11 cellular contexts compared by ENCODE assay signal in genomic region chr13:30742896-30743295, GRCh38. TPM values are rescaled to one million over a fixed set of nuclear protein-coding genes. Genes with fewer than 3 reads are reported as not detected.
A peak's percentile ranks its signal among the peaks of the same experiment; 100 is the strongest.
DNase-seq lines count a peak whose midpoint lies in the region; ATAC-seq, FAIRE-seq and TF ChIP-seq lines count a peak whose summit lies in the region.
"Had no signal": no experiment of that assay in that cellular context is flagged by ENCODE, and none has a peak within 500 bp of the region (broad histone marks: within the 10 kb centered on the region; RNA-seq: fewer than 3 reads in every experiment).

No MANE protein-coding gene starts in this region.

- DNase-seq in chondrocyte (ENCODE audit: low spot score) (no peak), osteocyte (ENCODE audit: extremely low spot score, unreplicated experiment) (no peak), kidney glomerular epithelial cell (lab: John Stamatoyannopoulos, UW) (no peak), AG08396 (ENCODE audit: low spot score) (no peak), pancreas (no peak)
- DNase-seq: naive B cell, NCI-H446 had no signal

- H3K27ac ChIP-seq in BLaER1 treated with 17β-estradiol and CSF1 and Interleukin-3, amounts not matched to agents 10 nM and 100 nM: peak overlapping the region in 10 of 11 experiments; percentile 43 to 77 (median 66); a peak in 19 of 22 replicates
- H3K27ac ChIP-seq in OCI-LY3 (ENCODE audit: low read length) (no peak overlapping the region), pancreas (no peak overlapping the region)

- no peak for FAIRE-seq in pancreas (lab: Jason Lieb, UNC)

- no peak for TF ChIP-seq CTCF in OCI-LY3 (IDR thresholded peaks at IDR 0.05; ENCODE audit: low read depth, low read length)
- no peak for TF ChIP-seq CTCF in chondrocyte (IDR thresholded peaks at IDR 0.05)
- no peak for TF ChIP-seq CTCF in osteocyte (IDR thresholded peaks at IDR 0.05)
- no peak for TF ChIP-seq CTCF in pancreas (IDR thresholded peaks at IDR 0.05)

- H2AFZ ChIP-seq in OCI-LY3 (ENCODE audit: low read depth, low read length): no peak overlapping the region

- no peak overlapping the region for H3K4me3 Mint-ChIP-seq in chondrocyte (ENCODE audit: unreplicated experiment)
- H3K4me3 Mint-ChIP-seq in osteocyte (ENCODE audit: unreplicated experiment): no peak overlapping the region

- intact Hi-C loops in pancreas (cut with DNase I): no loop called here

- peaks cover 0 to 8% (median 0%) of the 10 kb centered on the region in 11 experiments; a peak in 1 of 22 replicates for H3K9me3 ChIP-seq in BLaER1 treated with 17β-estradiol and CSF1 and Interleukin-3, amounts not matched to agents 10 nM and 100 nM (replicated peaks in 1 of 11)
- H3K9me3 ChIP-seq in OCI-LY3 (ENCODE audit: insufficient read depth, low read length): no peaks in the 10 kb centered on the region
- no peaks in the 10 kb centered on the region for H3K9me3 ChIP-seq in pancreas

- peaks cover 53 to 95% (median 84%) of the 10 kb centered on the region in 10 experiments for H3K4me1 ChIP-seq in BLaER1 treated with 17β-estradiol and CSF1 and Interleukin-3, amounts not matched to agents 10 nM and 100 nM
- H3K4me1 ChIP-seq in OCI-LY3 (ENCODE audit: low read length): peaks cover 78% of the 10 kb centered on the region
- peaks cover 0 to 14% (median 0%) of the 10 kb centered on the region in 3 donors for H3K4me1 ChIP-seq in pancreas

- H3K36me3 Mint-ChIP-seq in chondrocyte (ENCODE audit: low read depth) (no peaks in the 10 kb centered on the region), osteocyte (ENCODE audit: unreplicated experiment) (no peaks in the 10 kb centered on the region)

- peak overlapping the region in 10 of 11 experiments; percentile 67 to 99 (median 88); a peak in 20 of 22 replicates for H3K4me2 ChIP-seq in BLaER1 treated with 17β-estradiol and CSF1 and Interleukin-3, amounts not matched to agents 10 nM and 100 nM
- peak overlapping the region; percentile 76 for H3K4me2 ChIP-seq in OCI-LY3 (ENCODE audit: low read length)

- H3K36me3 ChIP-seq in BLaER1 treated with 17β-estradiol and CSF1 and Interleukin-3, amounts not matched to agents 10 nM and 100 nM: peaks cover 0 to 99% (median 91%) of the 10 kb centered on the region in 11 experiments; a peak in 20 of 22 replicates
- peaks cover 3% of the 10 kb centered on the region for H3K36me3 ChIP-seq in OCI-LY3 (replicated peaks; ENCODE audit: low read depth, low read length)
- no peaks in the 10 kb centered on the region for H3K36me3 ChIP-seq in pancreas

- peaks cover 0 to 98% (median 85%) of the 10 kb centered on the region in 11 experiments; a peak in 16 of 22 replicates for H4K20me1 ChIP-seq in BLaER1 treated with 17β-estradiol and CSF1 and Interleukin-3, amounts not matched to agents 10 nM and 100 nM
- H4K20me1 ChIP-seq in OCI-LY3 (ENCODE audit: insufficient read depth, low read length): peaks cover 9% of the 10 kb centered on the region; the same call in 1 of the 2 replicates

- H3K9ac ChIP-seq in BLaER1 treated with 17β-estradiol and CSF1 and Interleukin-3, amounts not matched to agents 10 nM and 100 nM: peak overlapping the region in 7 of 11 experiments; percentile 12 to 54 (median 30); a peak in 10 of 22 replicates
- no peak overlapping the region for H3K9ac ChIP-seq in OCI-LY3 (ENCODE audit: low read length)

- H3K9me3 Mint-ChIP-seq in chondrocyte (ENCODE audit: low read depth): no peaks in the 10 kb centered on the region
- H3K9me3 Mint-ChIP-seq in osteocyte (ENCODE audit: unreplicated experiment): no peaks in the 10 kb centered on the region
- H3K9me3 Mint-ChIP-seq: naive B cell had no signal

- 86 to 87% methylated on average over 6 of the region's 6 CpGs for WGBS in pancreas, 2 donors

- ATAC-seq in HG03439 (IDR thresholded peaks at IDR 0.05; ENCODE audit: unreplicated experiment) (no peak), pancreas (no peak)

- no peaks in the 10 kb centered on the region for H3K79me2 ChIP-seq in OCI-LY3 (ENCODE audit: low read length)

- H3K27me3 Mint-ChIP-seq in chondrocyte (ENCODE audit: low read depth) (no peaks in the 10 kb centered on the region), osteocyte (ENCODE audit: unreplicated experiment) (peaks cover 3% of the 10 kb centered on the region)
- H3K27me3 Mint-ChIP-seq: naive B cell had no signal

- H3K27ac Mint-ChIP-seq in chondrocyte (ENCODE audit: unreplicated experiment) (peak overlapping the region; percentile 89), osteocyte (ENCODE audit: unreplicated experiment) (peak overlapping the region; percentile 66)

- peak overlapping the region in 5 of 10 experiments; percentile 4 to 87 (median 30); a peak in 8 of 20 replicates for H3K4me3 ChIP-seq in BLaER1 treated with 17β-estradiol and CSF1 and Interleukin-3, amounts not matched to agents 10 nM and 100 nM
- H3K4me3 ChIP-seq in OCI-LY3 (ENCODE audit: low read length): no peak overlapping the region; the same call in 1 of the 2 replicates
- no peak overlapping the region for H3K4me3 ChIP-seq in pancreas

- H3K27me3 ChIP-seq in BLaER1 treated with 17β-estradiol and CSF1 and Interleukin-3, amounts not matched to agents 10 nM and 100 nM: no peaks in the 10 kb centered on the region
- H3K27me3 ChIP-seq in OCI-LY3 (ENCODE audit: low read depth, low read length) (peaks cover 12% of the 10 kb centered on the region; the same call in 1 of the 2 replicates), pancreas (no peaks in the 10 kb centered on the region)

- peaks cover 56% of the 10 kb centered on the region for H3K4me1 Mint-ChIP-seq in chondrocyte (ENCODE audit: low read depth)
- H3K4me1 Mint-ChIP-seq in osteocyte (ENCODE audit: unreplicated experiment): peaks cover 52% of the 10 kb centered on the region

RNA-seq across cellular contexts. Expression of gene ALOX5AP, which starts 7.6 kb away (rescaled TPM):
- total RNA-seq in chondrocyte: 0.57 to 2.1 TPM (median 1.1 TPM) in 3 replicates
- not detected in 2 replicates for total RNA-seq in osteocyte
- total RNA-seq in pancreas: 10 to 100 TPM in 2 of 6 donors, 1 to 10 TPM in 4; 1.3 to 33.2 (median 6.0) TPM
- 1 to 10 TPM; 1.4 to 3.6 TPM for polyA plus RNA-seq in pancreas
- total RNA-seq: SK-MEL-5 had no signal

Comparison
In these comparisons a context has a peak if more than half of its experiments do, and no peak if none do; other contexts are left out.
1. H3K27ac ChIP-seq: peak in BLaER1 treated with 17β-estradiol and CSF1 and Interleukin-3, amounts not matched to agents 10 nM and 100 nM (10 of 11); none in OCI-LY3 (single experiment) and pancreas (0 of 4).